ENCODE assay signal across 31 cellular contexts in the genomic region with DNA sequence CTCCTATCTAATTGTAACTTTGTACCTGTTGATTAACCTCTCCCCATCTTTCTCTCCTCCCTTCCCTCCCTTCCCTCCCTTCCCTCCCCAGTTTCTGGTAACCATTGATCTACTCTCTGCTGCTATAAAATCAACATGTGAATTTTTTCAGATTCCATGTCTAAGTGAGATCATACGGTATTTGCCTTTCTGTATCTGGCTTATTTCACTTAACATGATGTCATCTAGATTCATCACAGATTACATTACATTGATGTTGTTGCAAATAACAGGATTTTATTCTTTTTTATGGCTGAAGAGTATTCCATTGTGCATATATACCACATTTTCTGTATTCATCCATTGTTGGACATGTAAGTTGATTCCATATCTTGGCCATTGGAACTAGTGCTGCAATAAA.
DNase-seq lines count a peak whose midpoint lies in the region; ATAC-seq, FAIRE-seq and TF ChIP-seq lines count a peak whose summit lies in the region.
"Had no signal": no experiment of that assay in that cellular context is flagged by ENCODE, and none has a peak within 500 bp of the region (broad histone marks: within the 10 kb centered on the region; RNA-seq: fewer than 3 reads in every experiment).

No MANE protein-coding gene starts in this region.

- TF ChIP-seq CTCF in HepG2 (CRISPR knock-in tag; IDR thresholded peaks at IDR 0.05) (no peak), right lobe of liver (IDR thresholded peaks at IDR 0.05) (no peak), GM12878 (IDR thresholded peaks at IDR 0.05 in 2 of 3, conservative IDR thresholded peaks at IDR 0.05 in 1 of 3; ENCODE audit: control insufficient read depth in 2 of 3, extremely low read depth in 1 of 3, insufficient read depth in 1 of 3, low read depth in 3 of 3, low read length in 3 of 3) (no peak)

- RAD21 ChIA-PET in GM12878 (lab: Charles Lee; ENCODE audit: unreplicated experiment): no interaction called here

- no peak for ATAC-seq in HepG2
- no peak for ATAC-seq in right lobe of liver
- ATAC-seq in GM12878: no peak
- ATAC-seq: A549; CD8-positive, alpha-beta T cell had no signal

- intact Hi-C loops in HepG2 (cut with micrococcal nuclease; ENCODE audit: unreplicated experiment) (no loop called here), right lobe of liver (cut with DNase I) (no loop called here), GM12878 (cut with micrococcal nuclease; ENCODE audit: unreplicated experiment) (no loop called here)

- BruUV-seq in HepG2 (replicated peaks; lab: Mats Ljungman, UMichigan) (no TSS peak), GM12878 (replicated peaks; lab: Mats Ljungman, UMichigan) (no TSS peak)

- CTCF ChIA-PET in HepG2 (lab: Yijun Ruan, JAX; ENCODE audit: low intra/inter-chr PET ratio, low total read pairs) (no interaction called here), GM12878 (lab: Yijun Ruan, JAX) (no interaction called here)

- no peak overlapping the region for H3K9ac ChIP-seq in HepG2 (ENCODE audit: insufficient read depth, low read depth, low read length)
- no peak overlapping the region for H3K9ac ChIP-seq in GM12878 (ENCODE audit: control insufficient read depth, insufficient read depth, low read length)
- H3K9ac ChIP-seq: BLaER1; BLaER1 treated with 17β-estradiol and CSF1 and Interleukin-3, amounts not matched to agents 10 nM and 100 nM had no signal

- WGBS in HepG2 (ENCODE audit: low lambda C conversion rate): 7% methylated on average over 1 of the region's 1 CpG
- 54% methylated on average over 1 of the region's 1 CpG for WGBS in right lobe of liver (ENCODE audit: insufficient coverage, low coverage, low lambda C conversion rate, missing lambda C conversion rate)
- WGBS in GM12878 (ENCODE audit: insufficient coverage, insufficient replicate concordance, low lambda C conversion rate, missing lambda C conversion rate): 0% methylated on average over 1 of the region's 1 CpG

- H3K27me3 ChIP-seq in HepG2 (ENCODE audit: control insufficient read depth in 1 of 2, insufficient read depth in 2 of 2, low read length in 2 of 2) (no peaks in the 10 kb centered on the region), right lobe of liver (no peaks in the 10 kb centered on the region), GM12878 (replicated peaks in 1 of 2; ENCODE audit: control insufficient read depth in 2 of 2, insufficient read depth in 2 of 2, low read length in 1 of 2) (no peaks in the 10 kb centered on the region)
- H3K27me3 ChIP-seq: BE2C; BLaER1; BLaER1 treated with 17β-estradiol and CSF1 and Interleukin-3, amounts not matched to agents 10 nM and 100 nM had no signal

- H3K36me3 ChIP-seq in HepG2 (replicated peaks in 1 of 2; ENCODE audit: control insufficient read depth in 1 of 2, insufficient read depth in 2 of 2, low read length in 2 of 2) (no peaks in the 10 kb centered on the region), right lobe of liver (no peaks in the 10 kb centered on the region), GM12878 (ENCODE audit: control insufficient read depth in 2 of 2, insufficient read depth in 2 of 2, low read length in 1 of 2) (no peaks in the 10 kb centered on the region)
- H3K36me3 ChIP-seq: BE2C; BLaER1; BLaER1 treated with 17β-estradiol and CSF1 and Interleukin-3, amounts not matched to agents 10 nM and 100 nM had no signal

- H3K79me2 ChIP-seq in HepG2 (ENCODE audit: insufficient read depth, low read length): no peaks in the 10 kb centered on the region
- no peaks in the 10 kb centered on the region for H3K79me2 ChIP-seq in GM12878 (ENCODE audit: control insufficient read depth, insufficient read depth, low read length)

- TF ChIP-seq RAD21 in HepG2 (CRISPR knock-in tag; IDR thresholded peaks at IDR 0.05) (no peak), GM12878 (IDR thresholded peaks at IDR 0.05; ENCODE audit: insufficient read depth, low read depth, low read length) (no peak)

- TF ChIP-seq EP300 in HepG2 (IDR thresholded peaks at IDR 0.05; ENCODE audit: low read depth in 2 of 2, low read length in 2 of 2) (no peak), HepG2 (CRISPR knock-in tag; IDR thresholded peaks at IDR 0.05; ENCODE audit: borderline replicate concordance) (no peak), GM12878 (IDR thresholded peaks at IDR 0.05; ENCODE audit: borderline replicate concordance in 1 of 2, control insufficient read depth in 1 of 2, low read depth in 2 of 2, low read length in 2 of 2) (no peak)

- H4K20me1 ChIP-seq in HepG2 (ENCODE audit: insufficient read depth, low read length): no peaks in the 10 kb centered on the region
- H4K20me1 ChIP-seq in GM12878 (ENCODE audit: control insufficient read depth, insufficient read depth): no peaks in the 10 kb centered on the region
- H4K20me1 ChIP-seq: BLaER1; BLaER1 treated with 17β-estradiol and CSF1 and Interleukin-3, amounts not matched to agents 10 nM and 100 nM had no signal

- H2AFZ ChIP-seq in HepG2 (ENCODE audit: low read length) (no peak overlapping the region), GM12878 (ENCODE audit: control insufficient read depth, low read depth, low read length) (no peak overlapping the region)

- no peak for TF ChIP-seq POLR2A in HepG2 (IDR thresholded peaks at IDR 0.05; ENCODE audit: insufficient read depth in 1 of 2, low read depth in 2 of 2, low read length in 2 of 2)
- TF ChIP-seq POLR2A in right lobe of liver (IDR thresholded peaks at IDR 0.05): no peak
- no peak for TF ChIP-seq POLR2A in GM12878 (IDR thresholded peaks at IDR 0.05; ENCODE audit: low read depth, low read length)

- FAIRE-seq in HepG2 (lab: Jason Lieb, UNC) (no peak), GM12878 (lab: Jason Lieb, UNC) (peak; percentile 13)
- FAIRE-seq: A204.1, A549, D721Med had no signal

- no peak overlapping the region for H3K4me3 ChIP-seq in HepG2 (replicated peaks in 1 of 3; ENCODE audit: insufficient read depth in 1 of 3, low read depth in 2 of 3, low read length in 3 of 3)
- H3K4me3 ChIP-seq in right lobe of liver: no peak overlapping the region
- H3K4me3 ChIP-seq in GM12878: no peak overlapping the region
- H3K4me3 ChIP-seq: A549; BLaER1; BLaER1 treated with 17β-estradiol and CSF1 and Interleukin-3, amounts not matched to agents 10 nM and 100 nM had no signal

- no peak for DNase-seq in HepG2 (ENCODE audit: low spot score)
- no peak for DNase-seq in right lobe of liver
- no peak for DNase-seq in GM12878 (ENCODE audit: low read depth, low spot score)
- no peak for DNase-seq in activated CD4-positive, alpha-beta T cell treated with anti-CD3 and anti-CD28 coated beads for 48 hours
- DNase-seq: 8988T; ACHN; AML-193; BE2C; C1 segment of cervical spinal cord; Caco-2; Calu3; CD4-positive, alpha-beta memory T cell; CD4-positive, alpha-beta T cell; CD4-positive, CD25-positive, alpha-beta regulatory T cell; CD8-positive, alpha-beta memory T cell; CD8-positive, alpha-beta T cell; COR-L47; DMS 273 treated with DMSO at 0.1 percent for 48 hours; DMS153; DMS53; DMS79; DMS79 treated with DMSO at 0.1 percent for 48 hours; DND-41; EL had no signal

- H3K4me1 ChIP-seq in HepG2 (ENCODE audit: insufficient read depth, low read length) (no peaks in the 10 kb centered on the region), right lobe of liver (no peaks in the 10 kb centered on the region), GM12878 (ENCODE audit: control insufficient read depth, insufficient read depth, low read length) (no peaks in the 10 kb centered on the region)
- H3K4me1 ChIP-seq: A549; BE2C; BLaER1; BLaER1 treated with 17β-estradiol and CSF1 and Interleukin-3, amounts not matched to agents 10 nM and 100 nM; Caco-2 had no signal

- H3K4me2 ChIP-seq in HepG2 (ENCODE audit: low read depth, low read length) (no peak overlapping the region), GM12878 (ENCODE audit: control insufficient read depth, insufficient read depth) (no peak overlapping the region)
- H3K4me2 ChIP-seq: A549; BLaER1; BLaER1 treated with 17β-estradiol and CSF1 and Interleukin-3, amounts not matched to agents 10 nM and 100 nM had no signal

- POLR2A ChIA-PET in HepG2 (lab: Yijun Ruan, JAX): no interaction called here
- POLR2A ChIA-PET in GM12878 (lab: Charles Lee): interaction anchor here (0.6 kb wide), 1 partner anchor 438 kb away, joined by 4 read pairs; no protein-coding TSS in a partner anchor

- peaks cover 26% of the 10 kb centered on the region; the same call in 1 of the 2 replicates for H3K9me3 ChIP-seq in HepG2 (ENCODE audit: low read length)
- no peaks in the 10 kb centered on the region for H3K9me3 ChIP-seq in right lobe of liver
- H3K9me3 ChIP-seq in GM12878 (replicated peaks; ENCODE audit: control insufficient read depth, insufficient read depth, low read length): no peaks in the 10 kb centered on the region; the same call in 1 of the 3 replicates
- H3K9me3 ChIP-seq: A549, BE2C had no signal

- in situ Hi-C loops in HepG2 (cut with HindIII; ENCODE audit: extremely low pct_ligation_motif_present, low pct_unique_long_range_greater_than_20kb): no loop called here
- in situ Hi-C loops in GM12878 (cut with MboI): no loop called here

- H3K27ac ChIP-seq in HepG2 (ENCODE audit: extremely low read length, insufficient read depth, low read length) (no peak overlapping the region), right lobe of liver (no peak overlapping the region), GM12878 (ENCODE audit: control insufficient read depth, insufficient read depth) (no peak overlapping the region)
- H3K27ac ChIP-seq: 22Rv1; A549; BLaER1; BLaER1 treated with 17β-estradiol and CSF1 and Interleukin-3, amounts not matched to agents 10 nM and 100 nM; C4-2B had no signal

- SMC1A ChIA-PET in GM12878 (lab: Charles Lee; ENCODE audit: uncharacterized antibody, unreplicated experiment): no interaction called here

TF ChIP-seq in HepG2, 621 proteins besides CTCF, POLR2A, EP300 and RAD21:
- TF ChIP-seq HNRNPK (IDR thresholded peaks at IDR 0.05; ENCODE audit: low read depth, low read length, poor library complexity, severe bottlenecking): peak; percentile 78
- TF ChIP-seq NFYC (CRISPR knock-in tag; IDR thresholded peaks at IDR 0.05): no peak
- TF ChIP-seq ATF7 (IDR thresholded peaks at IDR 0.05): peak; percentile 94
- TF ChIP-seq ATF7 (CRISPR knock-in tag; IDR thresholded peaks at IDR 0.05): no peak
- 0 out of 2 replicates have a peak, but pooled peaks have one; percentile 39 for TF ChIP-seq PCBP1 (IDR thresholded peaks at IDR 0.05; ENCODE audit: borderline replicate concordance, low read depth, low read length)
- 0 out of 2 replicates have a peak, but pooled peaks have one; percentile 4 for TF ChIP-seq CREB1 (IDR thresholded peaks at IDR 0.05)
- TF ChIP-seq CREB1 (CRISPR knock-in tag; IDR thresholded peaks at IDR 0.05): no peak
TF ChIP-seq in HepG2: peak in this region for 4.

TF ChIP-seq in GM12878, 131 proteins besides CTCF, POLR2A, EP300 and RAD21 (continues in another document):
- TF ChIP-seq POLR2AphosphoS2 (IDR thresholded peaks at IDR 0.05; ENCODE audit: low read depth, low read length) (no peak), PML (IDR thresholded peaks at IDR 0.05; ENCODE audit: low read length) (no peak), STAT1 (conservative IDR thresholded peaks at IDR 0.05) (no peak), MEF2A (IDR thresholded peaks at IDR 0.05; ENCODE audit: insufficient read depth, low read depth, low read length) (no peak)
